ENCODE assay signal across 19 cellular contexts in genomic region chr16:57009641-57010170, GRCh38. TPM values are rescaled to one million over a fixed set of nuclear protein-coding genes. Genes with fewer than 3 reads are reported as not detected.
DNase-seq lines count a peak whose midpoint lies in the region; ATAC-seq and TF ChIP-seq lines count a peak whose summit lies in the region.
"Had no signal": no experiment of that assay in that cellular context is flagged by ENCODE, and none has a peak within 500 bp of the region (broad histone marks: within the 10 kb centered on the region; RNA-seq: fewer than 3 reads in every experiment).

No MANE protein-coding gene starts in this region.

- H3K4me3 Mint-ChIP-seq in WTC11, result no peak overlapping the region
- peak overlapping the region; percentile 79 for H3K4me3 Mint-ChIP-seq in central memory CD8-positive, alpha-beta T cell

- H3K27ac ChIP-seq in psoas muscle, result no peak overlapping the region
- H3K27ac ChIP-seq: ovary had no signal

- TF ChIP-seq CTCF in WTC11 (IDR thresholded peaks at IDR 0.05) (no peak), psoas muscle (IDR thresholded peaks at IDR 0.05) (no peak)

- H3K36me3 Mint-ChIP-seq in WTC11, result no peaks in the 10 kb centered on the region
- H3K36me3 Mint-ChIP-seq in central memory CD8-positive, alpha-beta T cell (ENCODE audit: insufficient read depth), result peaks cover 43% of the 10 kb centered on the region

- peaks cover 6% of the 10 kb centered on the region for H3K9me3 ChIP-seq in psoas muscle
- H3K9me3 ChIP-seq: ovary had no signal

- H3K27ac Mint-ChIP-seq in WTC11, result peak overlapping the region; percentile 12; the same call in 1 of the 2 replicates
- H3K27ac Mint-ChIP-seq in central memory CD8-positive, alpha-beta T cell (ENCODE audit: low read depth), result peak overlapping the region; percentile 94

- POLR2A ChIA-PET in WTC11 (lab: Charles Lee), result no interaction called here

- no peaks in the 10 kb centered on the region for H3K4me1 ChIP-seq in psoas muscle

- intact Hi-C loops in psoas muscle (cut with DNase I), result no loop called here

- H3K4me3 ChIP-seq in psoas muscle, result no peak overlapping the region
- H3K4me3 ChIP-seq: heart left ventricle, ovary had no signal

- peak; percentile 61 for DNase-seq in activated effector memory CD4-positive, alpha-beta T cell treated with anti-CD3 and anti-CD28 coated beads, Interleukin-2, amount 50 U/mL, for 16 hours
- DNase-seq in activated effector memory CD4-positive, alpha-beta T cell treated with Interleukin-2 at 50 U/mL for 16 hours, result no peak
- DNase-seq in WTC11 (ENCODE audit: low spot score), result no peak
- DNase-seq in central memory CD8-positive, alpha-beta T cell (ENCODE audit: low spot score in 2 of 2), result no peak
- DNase-seq in stimulated activated naive CD8-positive, alpha-beta T cell treated with anti-CD3 and anti-CD28 coated beads, Interleukin-15, Interleukin-2, amounts not matched to agents 100 U/mL and 50 U/mL, for 24 hours, result no peak
- DNase-seq in psoas muscle, result no peak
- no peak for DNase-seq in NCI-H1048 (lab: John Stamatoyannopoulos, UW)
- DNase-seq: activated T-cell treated with anti-CD3 and anti-CD28 coated beads, Interleukin-2, amount 50 U/mL, for 1 hour; Calu3; cerebellar nuclear complex; Kasumi-1; NCI-H1092 treated with DMSO at 0.1 percent for 48 hours; ovary; SHP77 treated with DMSO at 0.1 percent for 48 hours had no signal

- H3K9me3 Mint-ChIP-seq in WTC11, result no peaks in the 10 kb centered on the region
- H3K9me3 Mint-ChIP-seq in central memory CD8-positive, alpha-beta T cell, result no peaks in the 10 kb centered on the region

- no peaks in the 10 kb centered on the region for H3K27me3 ChIP-seq in psoas muscle (ENCODE audit: insufficient read depth in 3 of 3, low read length in 2 of 3)
- H3K27me3 ChIP-seq: heart left ventricle, ovary had no signal

- CTCF ChIA-PET in WTC11 (lab: Charles Lee), result interaction anchor here (1.2 to 1.6 kb wide), 3 partner anchors 37 to 68 kb away, joined by 4 to 5 read pairs (median 4); no protein-coding TSS in a partner anchor

- H3K27me3 Mint-ChIP-seq in WTC11 (ENCODE audit: low read depth), result no peaks in the 10 kb centered on the region
- H3K27me3 Mint-ChIP-seq in central memory CD8-positive, alpha-beta T cell, result no peaks in the 10 kb centered on the region

- H3K36me3 ChIP-seq in psoas muscle (ENCODE audit: insufficient read depth in 1 of 2, low read depth in 1 of 2), result no peaks in the 10 kb centered on the region
- H3K36me3 ChIP-seq: ovary had no signal

- no peak for ATAC-seq in WTC11
- ATAC-seq in central memory CD8-positive, alpha-beta T cell (replicated peaks; ENCODE audit: extremely low read depth, poor library complexity, severe bottlenecking), result peak; percentile 18
- ATAC-seq in stimulated activated naive CD8-positive, alpha-beta T cell treated with anti-CD3 and anti-CD28 coated beads, Interleukin-15, Interleukin-2, amounts not matched to agents 100 U/mL and 50 U/mL, for 24 hours, result peak; percentile 29
- no peak for ATAC-seq in psoas muscle
- no peak for ATAC-seq in HG02798 (IDR thresholded peaks at IDR 0.05; ENCODE audit: poor library complexity, unreplicated experiment)
- ATAC-seq: HCT116, heart left ventricle had no signal

- 87 to 92% (median 90%) methylated on average over 2 of the region's 2 CpGs for WGBS in psoas muscle, 3 donors

- peaks cover 12% of the 10 kb centered on the region for H3K4me1 Mint-ChIP-seq in WTC11
- H3K4me1 Mint-ChIP-seq in central memory CD8-positive, alpha-beta T cell, result peaks cover 66% of the 10 kb centered on the region

TF ChIP-seq in WTC11, 78 proteins besides CTCF, POLR2A, EP300 and RAD21:
- TF ChIP-seq, protein P1, sequence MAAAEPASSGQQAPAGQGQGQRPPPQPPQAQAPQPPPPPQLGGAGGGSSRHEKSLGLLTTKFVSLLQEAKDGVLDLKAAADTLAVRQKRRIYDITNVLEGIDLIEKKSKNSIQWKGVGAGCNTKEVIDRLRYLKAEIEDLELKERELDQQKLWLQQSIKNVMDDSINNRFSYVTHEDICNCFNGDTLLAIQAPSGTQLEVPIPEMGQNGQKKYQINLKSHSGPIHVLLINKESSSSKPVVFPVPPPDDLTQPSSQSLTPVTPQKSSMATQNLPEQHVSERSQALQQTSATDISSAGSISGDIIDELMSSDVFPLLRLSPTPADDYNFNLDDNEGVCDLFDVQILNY (CRISPR knock-in tag; IDR thresholded peaks at IDR 0.05), result no peak
- TF ChIP-seq NFE2L1 (CRISPR knock-in tag; IDR thresholded peaks at IDR 0.05) (no peak), JAZF1 (CRISPR knock-in tag; IDR thresholded peaks at IDR 0.05) (no peak), TEAD4 (CRISPR knock-in tag; IDR thresholded peaks at IDR 0.05) (no peak), SMAD4 (CRISPR knock-in tag; IDR thresholded peaks at IDR 0.05) (no peak), ZNF232 (CRISPR knock-in tag; IDR thresholded peaks at IDR 0.05) (no peak), MAX (CRISPR knock-in tag; IDR thresholded peaks at IDR 0.05) (no peak), MYBL2 (CRISPR knock-in tag; IDR thresholded peaks at IDR 0.05) (no peak), FOXK1 (CRISPR knock-in tag; IDR thresholded peaks at IDR 0.05) (no peak), SOX15 (CRISPR knock-in tag; IDR thresholded peaks at IDR 0.05) (no peak), ETV6 (CRISPR knock-in tag; IDR thresholded peaks at IDR 0.05) (no peak), ZNF671 (CRISPR knock-in tag; IDR thresholded peaks at IDR 0.05) (no peak), ZSCAN18 (CRISPR knock-in tag; IDR thresholded peaks at IDR 0.05) (no peak), GTF2I (CRISPR knock-in tag; conservative IDR thresholded peaks at IDR 0.05) (no peak), OVOL2 (CRISPR knock-in tag; IDR thresholded peaks at IDR 0.05; ENCODE audit: borderline replicate concordance) (no peak), RELA (CRISPR knock-in tag; IDR thresholded peaks at IDR 0.05; ENCODE audit: borderline replicate concordance) (no peak), FOXP1 (CRISPR knock-in tag; IDR thresholded peaks at IDR 0.05; ENCODE audit: borderline replicate concordance) (no peak)
- TF ChIP-seq, protein P2, sequence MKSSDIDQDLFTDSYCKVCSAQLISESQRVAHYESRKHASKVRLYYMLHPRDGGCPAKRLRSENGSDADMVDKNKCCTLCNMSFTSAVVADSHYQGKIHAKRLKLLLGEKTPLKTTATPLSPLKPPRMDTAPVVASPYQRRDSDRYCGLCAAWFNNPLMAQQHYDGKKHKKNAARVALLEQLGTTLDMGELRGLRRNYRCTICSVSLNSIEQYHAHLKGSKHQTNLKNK (CRISPR knock-in tag; IDR thresholded peaks at IDR 0.05), result no peak
- TF ChIP-seq, protein P3, sequence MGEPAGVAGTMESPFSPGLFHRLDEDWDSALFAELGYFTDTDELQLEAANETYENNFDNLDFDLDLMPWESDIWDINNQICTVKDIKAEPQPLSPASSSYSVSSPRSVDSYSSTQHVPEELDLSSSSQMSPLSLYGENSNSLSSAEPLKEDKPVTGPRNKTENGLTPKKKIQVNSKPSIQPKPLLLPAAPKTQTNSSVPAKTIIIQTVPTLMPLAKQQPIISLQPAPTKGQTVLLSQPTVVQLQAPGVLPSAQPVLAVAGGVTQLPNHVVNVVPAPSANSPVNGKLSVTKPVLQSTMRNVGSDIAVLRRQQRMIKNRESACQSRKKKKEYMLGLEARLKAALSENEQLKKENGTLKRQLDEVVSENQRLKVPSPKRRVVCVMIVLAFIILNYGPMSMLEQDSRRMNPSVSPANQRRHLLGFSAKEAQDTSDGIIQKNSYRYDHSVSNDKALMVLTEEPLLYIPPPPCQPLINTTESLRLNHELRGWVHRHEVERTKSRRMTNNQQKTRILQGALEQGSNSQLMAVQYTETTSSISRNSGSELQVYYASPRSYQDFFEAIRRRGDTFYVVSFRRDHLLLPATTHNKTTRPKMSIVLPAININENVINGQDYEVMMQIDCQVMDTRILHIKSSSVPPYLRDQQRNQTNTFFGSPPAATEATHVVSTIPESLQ (CRISPR knock-in tag; IDR thresholded peaks at IDR 0.05), result no peak
- TF ChIP-seq, protein P4, sequence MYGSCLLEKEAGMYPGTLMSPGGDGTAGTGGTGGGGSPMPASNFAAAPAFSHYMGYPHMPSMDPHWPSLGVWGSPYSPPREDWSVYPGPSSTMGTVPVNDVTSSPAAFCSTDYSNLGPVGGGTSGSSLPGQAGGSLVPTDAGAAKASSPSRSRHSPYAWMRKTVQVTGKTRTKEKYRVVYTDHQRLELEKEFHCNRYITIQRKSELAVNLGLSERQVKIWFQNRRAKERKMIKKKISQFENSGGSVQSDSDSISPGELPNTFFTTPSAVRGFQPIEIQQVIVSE (CRISPR knock-in tag; IDR thresholded peaks at IDR 0.05; ENCODE audit: borderline replicate concordance), result no peak

RNA-seq across cellular contexts. Expression of gene NLRC5, which starts 20.3 kb away (rescaled TPM):
- total RNA-seq in WTC11 (2021) (2.6 to 2.8 TPM (median 2.7 TPM) in 3 replicates), psoas muscle (10 to 100 TPM in 1 of 4 donors, 1 to 10 TPM in 3; 6.4 to 13.6 (median 7.8) TPM)
- polyA plus RNA-seq in psoas muscle, result 1 to 10 TPM; 2.3 to 4.5 (median 2.7) TPM

RNA-seq across cellular contexts. Expression of gene CETP, which starts 48.0 kb away (rescaled TPM):
- not detected in 3 replicates for total RNA-seq in WTC11 (2021)
- total RNA-seq in psoas muscle, result under 1 TPM in 3 of 4 donors, not detected in 1; 0.17 to 0.67 (median 0.19) TPM
- under 1 TPM in 2 of 3 donors, not detected in 1; 0.05 to 0.14 TPM for polyA plus RNA-seq in psoas muscle
- total RNA-seq: Calu3; T-helper 2 cell treated with Interferon-gamma antibody and Interleukin-4, amounts not matched to agents 100 ng/mL and 5 ng/mL, for 36 hours had no signal
- polyA plus RNA-seq: aorta had no signal

Comparison
In these comparisons a context has a peak if more than half of its experiments do, and no peak if none do; other contexts are left out.
1. ATAC-seq: peak in central memory CD8-positive, alpha-beta T cell (single experiment) and stimulated activated naive CD8-positive, alpha-beta T cell treated with anti-CD3 and anti-CD28 coated beads, Interleukin-15, Interleukin-2, amounts not matched to agents 100 U/mL and 50 U/mL, for 24 hours (single experiment); none in WTC11 (single experiment), psoas muscle (0 of 4) and HG02798 (single experiment).